15 cellular contexts compared by ENCODE assay signal in the genomic region with DNA sequence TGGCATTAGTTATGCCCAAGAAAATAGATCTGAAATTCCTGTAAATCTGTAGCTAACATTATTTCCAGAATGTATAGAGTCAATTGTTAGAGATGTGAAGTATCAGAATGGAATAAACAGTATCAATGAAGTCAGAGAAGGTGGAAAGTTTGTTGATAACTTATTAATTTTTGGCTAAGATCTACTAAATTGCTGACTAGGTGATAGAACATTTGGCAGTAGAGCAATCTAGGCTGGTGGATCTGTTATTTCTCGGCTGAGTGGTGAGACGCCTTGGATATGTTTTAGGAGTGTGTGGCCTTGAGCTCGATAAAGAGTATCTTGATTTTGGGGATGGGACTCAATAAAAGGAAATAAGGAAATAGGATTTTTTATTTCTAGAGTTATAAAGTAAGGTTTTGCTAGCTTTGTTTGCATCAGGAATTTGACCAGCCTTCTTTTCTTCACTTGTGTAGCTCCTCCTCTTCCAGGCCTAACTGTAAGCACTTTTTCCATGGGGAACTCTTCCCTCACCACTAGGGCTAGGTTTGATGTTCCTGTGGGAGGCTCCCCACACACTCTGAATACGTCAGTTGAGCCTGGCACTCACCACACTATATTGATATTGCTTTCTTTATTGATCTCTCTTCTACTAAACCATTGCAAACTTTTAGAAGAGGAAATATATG.
"Had no signal": no experiment of that assay in that cellular context is flagged by ENCODE, and none has a peak within 500 bp of the region (broad histone marks: within the 10 kb centered on the region; RNA-seq: fewer than 3 reads in every experiment).

No MANE protein-coding gene starts in this region.

- H3K36me3 ChIP-seq: stomach had no signal

- DNase-seq: activated CD4-positive, alpha-beta memory T cell treated with anti-CD3 and anti-CD28 coated beads, Interleukin-2, amount 10 ng/mL, durations not matched to agents 7 days and 5 days; activated effector memory CD4-positive, alpha-beta T cell treated with Interleukin-2 at 50 U/mL for 16 hours; activated naive CD4-positive, alpha-beta T cell treated with anti-CD3 and anti-CD28 coated beads, Interleukin-2, amount 50 U/mL, for 16 hours; activated T-cell treated with anti-CD3 and anti-CD28 coated beads, Interleukin-2, amount 50 U/mL, for 4 hours; effector CD8-positive, alpha-beta T cell; foreskin melanocyte; natural killer cell; stimulated activated CD4-positive, alpha-beta T cell treated with anti-CD3 and anti-CD28 coated beads, Interleukin-12 subunit alpha, Interleukin-12 subunit beta, amount 100 ng/mL, for 4 hours; stimulated activated CD4-positive, alpha-beta T cell treated with anti-CD3 and anti-CD28 coated beads, Interleukin-2, amount 100 ng/mL, for 24 hours; stomach; T-cell; T1000 had no signal

- H3K27ac Mint-ChIP-seq: activated CD4-positive, alpha-beta memory T cell treated with anti-CD3 and anti-CD28 coated beads, Interleukin-2, amount 10 ng/mL, durations not matched to agents 7 days and 5 days; brain; natural killer cell; T-cell had no signal

- H3K4me3 ChIP-seq: stomach had no signal

- H3K4me1 ChIP-seq: stomach had no signal

- ATAC-seq: activated T-cell treated with anti-CD3 and anti-CD28 coated beads, Interleukin-2, amount 50 U/mL, for 4 hours; left lobe of liver; natural killer cell; T-cell had no signal

- H3K27ac ChIP-seq: stomach, VCaP had no signal

- H3K4me3 Mint-ChIP-seq: activated CD4-positive, alpha-beta memory T cell treated with anti-CD3 and anti-CD28 coated beads, Interleukin-2, amount 10 ng/mL, durations not matched to agents 7 days and 5 days; activated T-cell treated with anti-CD3 and anti-CD28 coated beads, Interleukin-2, amount 50 U/mL, for 4 hours; brain; natural killer cell; T-cell had no signal

- H3K9me3 ChIP-seq: stomach had no signal

- H3K27me3 ChIP-seq: stomach had no signal

- H3K36me3 Mint-ChIP-seq: brain, natural killer cell, T-cell had no signal

- H3K27me3 Mint-ChIP-seq: activated CD4-positive, alpha-beta memory T cell treated with anti-CD3 and anti-CD28 coated beads, Interleukin-2, amount 10 ng/mL, durations not matched to agents 7 days and 5 days; brain had no signal

- H3K9me3 Mint-ChIP-seq: activated T-cell treated with anti-CD3 and anti-CD28 coated beads, Interleukin-2, amount 50 U/mL, for 4 hours had no signal

- H3K4me1 Mint-ChIP-seq: activated CD4-positive, alpha-beta memory T cell treated with anti-CD3 and anti-CD28 coated beads, Interleukin-2, amount 10 ng/mL, durations not matched to agents 7 days and 5 days; natural killer cell; T-cell had no signal
